Comparison of ENCODE assay signal across 10 cellular contexts in the genomic region with DNA sequence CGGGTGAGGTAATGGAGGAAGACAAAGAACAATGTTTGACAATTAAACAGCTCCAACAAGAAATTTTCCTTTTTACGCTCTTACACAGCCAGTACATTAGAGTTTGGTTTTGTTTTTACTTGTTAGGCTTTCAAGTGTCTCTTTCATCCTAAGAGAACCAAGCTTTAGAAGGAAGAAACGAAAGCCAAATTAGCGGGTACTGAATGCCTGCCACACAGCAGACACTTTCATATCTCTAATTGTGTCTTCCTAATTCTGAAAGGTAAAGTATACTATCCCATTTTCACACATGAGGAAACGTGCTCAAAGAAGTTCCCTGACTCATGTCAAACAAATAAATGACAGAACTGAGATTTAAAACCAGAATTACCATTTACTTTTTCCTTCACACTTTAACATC.
DNase-seq lines count a peak whose midpoint lies in the region; ATAC-seq lines count a peak whose summit lies in the region.
"Had no signal": no experiment of that assay in that cellular context is flagged by ENCODE, and none has a peak within 500 bp of the region (broad histone marks: within the 10 kb centered on the region; RNA-seq: fewer than 3 reads in every experiment).

No MANE protein-coding gene starts in this region.

- peak overlapping the region in 1 of 2 donors; percentile 29 for H3K4me3 Mint-ChIP-seq in effector memory CD8-positive, alpha-beta T cell

- peaks cover 16 to 46% of the 10 kb centered on the region in 2 donors for H3K4me1 Mint-ChIP-seq in effector memory CD8-positive, alpha-beta T cell (ENCODE audit: low read depth in 2 of 2)

- peaks cover 40% of the 10 kb centered on the region for H3K36me3 Mint-ChIP-seq in effector memory CD8-positive, alpha-beta T cell (ENCODE audit: insufficient read depth)

- H3K9me3 Mint-ChIP-seq in effector memory CD8-positive, alpha-beta T cell = no peaks in the 10 kb centered on the region

- H3K27me3 Mint-ChIP-seq in effector memory CD8-positive, alpha-beta T cell = no peaks in the 10 kb centered on the region

- ATAC-seq in GM18867 (IDR thresholded peaks at IDR 0.05; ENCODE audit: unreplicated experiment) (peak; percentile 93), GM21526 (IDR thresholded peaks at IDR 0.05; ENCODE audit: low FRiP score, unreplicated experiment) (peak; percentile 68), HG03280 (IDR thresholded peaks at IDR 0.05; ENCODE audit: unreplicated experiment) (peak; percentile 89)
- no peak for ATAC-seq in effector memory CD8-positive, alpha-beta T cell (replicated peaks)
- ATAC-seq: left colon had no signal

- DNase-seq in effector memory CD8-positive, alpha-beta T cell = no peak
- DNase-seq in SKM-1 treated with dmso at 0.1 percent for 144 hours (lab: John Stamatoyannopoulos, UW; ENCODE audit: unreplicated experiment) = no peak
- DNase-seq in occipital lobe (lab: John Stamatoyannopoulos, UW) = no peak
- no peak for DNase-seq in SK-N-DZ (ENCODE audit: low spot score)
- no peak for DNase-seq in islet precursor cell
- DNase-seq: activated CD8-positive, alpha-beta memory T cell treated with anti-CD3 and anti-CD28 coated beads for 24 hours; left colon had no signal

- peak overlapping the region; percentile 23 to 31 for H3K27ac Mint-ChIP-seq in effector memory CD8-positive, alpha-beta T cell
